ENCODE assay signal across 22 cellular contexts in genomic region chr11:134819026-134819425, GRCh38.
DNase-seq lines count a peak whose midpoint lies in the region; ATAC-seq, FAIRE-seq and TF ChIP-seq lines count a peak whose summit lies in the region.
"Had no signal": no experiment of that assay in that cellular context is flagged by ENCODE, and none has a peak within 500 bp of the region (broad histone marks: within the 10 kb centered on the region; RNA-seq: fewer than 3 reads in every experiment).

No MANE protein-coding gene starts in this region.

- no peak overlapping the region for H3K56ac ChIP-seq in H1 (replicated peaks; ENCODE audit: insufficient read length, low read depth, low read length)

- 0 out of 2 replicates have a peak overlapping the region, but pooled peaks have one; percentile 54 for H2BK15ac ChIP-seq in H1 (ENCODE audit: low read length)

- H4K20me1 ChIP-seq in H1 (replicated peaks in 1 of 2; ENCODE audit: control insufficient read depth in 1 of 2, insufficient read depth in 2 of 2, low read length in 2 of 2) = no peaks in the 10 kb centered on the region

- no peak for TF ChIP-seq EP300 in H1 (IDR thresholded peaks at IDR 0.05; ENCODE audit: borderline replicate concordance in 1 of 2, low read depth in 2 of 2, low read length in 2 of 2)

- H2BK12ac ChIP-seq in H1 (ENCODE audit: low read depth, low read length) = 0 out of 2 replicates have a peak overlapping the region, but pooled peaks have one; percentile 2

- no peaks in the 10 kb centered on the region for H3K9me3 ChIP-seq in HUES64 (ENCODE audit: insufficient read depth, low read depth, low read length)
- no peaks in the 10 kb centered on the region for H3K9me3 ChIP-seq in H1 (ENCODE audit: insufficient read depth in 2 of 2, low read depth in 1 of 2, low read length in 1 of 2)

- peak overlapping the region; percentile 91 for H2AFZ ChIP-seq in H1 (ENCODE audit: low read length)

- H3K27ac ChIP-seq in HUES64 (ENCODE audit: low read depth, low read length) = no peak overlapping the region
- H3K27ac ChIP-seq in H1 (ENCODE audit: low read depth, low read length) = no peak overlapping the region

- H2AK5ac ChIP-seq in H1 (ENCODE audit: low read depth, low read length) = no peak overlapping the region

- H3K23ac ChIP-seq in H1 (ENCODE audit: insufficient read length) = no peak overlapping the region

- WGBS in HUES64 = 54% methylated on average over 7 of the region's 7 CpGs
- WGBS in H1 (ENCODE audit: extremely low coverage in 1 of 2, insufficient coverage in 1 of 2, insufficient read length in 1 of 2, insufficient replicate concordance in 2 of 2, low coverage in 1 of 2, low lambda C conversion rate in 2 of 2, missing lambda C conversion rate in 1 of 2), 2 experiments = 53% methylated on average over 7 of the region's 7 CpGs; no CpG with 5 or more reads in 1 of the 2 experiments

- no peak overlapping the region for H4K91ac ChIP-seq in H1 (replicated peaks; ENCODE audit: insufficient read length, low read length)

- H3K79me2 ChIP-seq in H1 (ENCODE audit: control insufficient read depth in 1 of 2, insufficient read depth in 2 of 2, low read length in 2 of 2) = no peaks in the 10 kb centered on the region

- TF ChIP-seq RAD21 in H1 (IDR thresholded peaks at IDR 0.05 in 1 of 2, conservative IDR thresholded peaks at IDR 0.05 in 1 of 2; ENCODE audit: low read depth in 2 of 2, low read length in 2 of 2) = peak; percentile 60 to 73

- no peaks in the 10 kb centered on the region for H3K36me3 ChIP-seq in HUES64 (ENCODE audit: insufficient read depth, low read length)
- H3K36me3 ChIP-seq in H1 (ENCODE audit: control insufficient read depth in 2 of 4, insufficient read depth in 4 of 4, low read length in 3 of 4) = no peaks in the 10 kb centered on the region

- FAIRE-seq in H1 (lab: Jason Lieb, UNC) = peak; percentile 19
- FAIRE-seq: GM19239, RCC 7860 had no signal

- peaks cover 24% of the 10 kb centered on the region for H3K27me3 Mint-ChIP-seq in osteocyte (ENCODE audit: unreplicated experiment)

- H2BK5ac ChIP-seq in H1 (ENCODE audit: low read depth, low read length) = no peak overlapping the region

- no peak for TF ChIP-seq POLR2A in H1 (IDR thresholded peaks at IDR 0.05; ENCODE audit: control extremely low read depth in 1 of 2, low read depth in 2 of 2, low read length in 2 of 2)

- H2BK20ac ChIP-seq in H1 (ENCODE audit: low read length) = no peak overlapping the region

- no peak overlapping the region for H4K8ac ChIP-seq in H1 (ENCODE audit: extremely low read depth, insufficient read depth, low read length)

- H3K27ac Mint-ChIP-seq in osteocyte (ENCODE audit: unreplicated experiment) = no peak overlapping the region
- H3K27ac Mint-ChIP-seq: activated CD4-positive, alpha-beta T cell treated with anti-CD3 and anti-CD28 coated beads, Interleukin-2, amount 10 ng/mL, durations not matched to agents 24 days and 14 days; CD4-positive, CD25-positive, alpha-beta regulatory T cell had no signal

- TF ChIP-seq CTCF in H1 (IDR thresholded peaks at IDR 0.05; ENCODE audit: control extremely low read depth in 1 of 3, insufficient read depth in 1 of 3, low read depth in 1 of 3, low read length in 3 of 3) = peak; percentile 66 to 83 (median 69)
- TF ChIP-seq CTCF in osteocyte (IDR thresholded peaks at IDR 0.05) = peak; percentile 10

- no peak overlapping the region for H2BK120ac ChIP-seq in H1 (replicated peaks; ENCODE audit: low read depth, low read length)

- DNase-seq in ELF-1 (ENCODE audit: low read depth, low spot score) (peak; percentile 62), H1 (ENCODE audit: low read depth in 1 of 2, low spot score in 2 of 2) (no peak), osteocyte (ENCODE audit: extremely low spot score, unreplicated experiment) (no peak), AG20443 (ENCODE audit: low spot score) (no peak)
- DNase-seq in activated naive CD4-positive, alpha-beta T cell (lab: John Stamatoyannopoulos, UW) = no peak
- DNase-seq: activated CD4-positive, alpha-beta T cell treated with anti-CD3 and anti-CD28 coated beads, Interleukin-2, amount 10 ng/mL, durations not matched to agents 24 days and 14 days; activated CD8-positive, alpha-beta memory T cell treated with anti-CD3 and anti-CD28 coated beads, Interleukin-2, amount 50 U/mL, for 4 hours; activated naive CD4-positive, alpha-beta T cell treated with Interleukin-2 at 50 U/mL for 16 hours; aorta; CD4-positive, CD25-positive, alpha-beta regulatory T cell; cerebellar nuclear complex; DMS79 treated with DMSO at 0.1 percent for 48 hours; kidney glomerular epithelial cell; NCI-H2081; NCI-H526 treated with DMSO at 0.1 percent for 48 hours; occipital lobe; stimulated activated CD4-positive, alpha-beta T cell treated with anti-CD3 and anti-CD28 coated beads, Interleukin-1b, Interleukin-23, amount 100 ng/mL, for 48 hours had no signal

- ATAC-seq in HG03135 (IDR thresholded peaks at IDR 0.05; ENCODE audit: unreplicated experiment) = no peak
- ATAC-seq: sciatic nerve had no signal

- H3K4me1 Mint-ChIP-seq in osteocyte (ENCODE audit: unreplicated experiment) = peaks cover 5% of the 10 kb centered on the region
- H3K4me1 Mint-ChIP-seq: activated CD4-positive, alpha-beta T cell treated with anti-CD3 and anti-CD28 coated beads, Interleukin-2, amount 10 ng/mL, durations not matched to agents 24 days and 14 days; CD4-positive, CD25-positive, alpha-beta regulatory T cell had no signal

- CTCF ChIA-PET in H1 (lab: Charles Lee; ENCODE audit: partially characterized antibody) = interaction anchor here (0.7 to 2.5 kb wide), 29 partner anchors 11 to 335 kb away, joined by 3 to 18 read pairs (median 4); no protein-coding TSS in a partner anchor

- H3K4me3 ChIP-seq in HUES64 (ENCODE audit: low read length) (no peak overlapping the region), H1 (ENCODE audit: extremely low read depth in 1 of 4, insufficient read depth in 2 of 4, low read depth in 3 of 4, low read length in 4 of 4) (no peak overlapping the region)

- H3K36me3 Mint-ChIP-seq in osteocyte (ENCODE audit: unreplicated experiment) = no peaks in the 10 kb centered on the region
- H3K36me3 Mint-ChIP-seq: CD4-positive, CD25-positive, alpha-beta regulatory T cell had no signal

- POLR2A ChIA-PET in H1 (lab: Charles Lee; ENCODE audit: partially characterized antibody) = interaction anchor here (0.9 kb wide), 1 partner anchor 8 kb away, joined by 3 read pairs; no protein-coding TSS in a partner anchor

- H3K4me2 ChIP-seq in H1 (ENCODE audit: insufficient read depth in 1 of 2, low read depth in 2 of 2, low read length in 2 of 2) = no peak overlapping the region

- H3K4me3 Mint-ChIP-seq in osteocyte (ENCODE audit: unreplicated experiment) = no peak overlapping the region
- H3K4me3 Mint-ChIP-seq: activated CD4-positive, alpha-beta T cell treated with anti-CD3 and anti-CD28 coated beads, Interleukin-2, amount 10 ng/mL, durations not matched to agents 24 days and 14 days; CD4-positive, CD25-positive, alpha-beta regulatory T cell had no signal

- H3K27me3 ChIP-seq in HUES64 (ENCODE audit: insufficient read depth, low read length) (no peaks in the 10 kb centered on the region), H1 (replicated peaks in 1 of 4; ENCODE audit: control insufficient read depth in 3 of 4, extremely low read depth in 1 of 4, insufficient read depth in 3 of 4, low read length in 3 of 4) (0 out of 7 replicates have a peak, but pooled peaks cover 0 to 3% (median 0%) of the 10 kb centered on the region in 4 experiments)

- H3K9ac ChIP-seq in HUES64 (ENCODE audit: low read depth, low read length) (peak overlapping the region; percentile 11; the same call in 1 of the 2 replicates), H1 (replicated peaks in 1 of 4; ENCODE audit: extremely low read depth in 1 of 4, low read depth in 3 of 4, low read length in 3 of 4) (no peak overlapping the region)

- H3K79me1 ChIP-seq in H1 (ENCODE audit: low read depth, low read length) = no peaks in the 10 kb centered on the region

- H3K4ac ChIP-seq in H1 (replicated peaks; ENCODE audit: insufficient read length, low read depth, low read length) = no peak overlapping the region

- H3K23me2 ChIP-seq in H1 (ENCODE audit: low read depth, low read length) = no peaks in the 10 kb centered on the region

- H3K4me1 ChIP-seq in HUES64 (ENCODE audit: insufficient read depth, low read length) (peaks cover 14% of the 10 kb centered on the region; the same call in 1 of the 2 replicates), H1 (replicated peaks in 1 of 4; ENCODE audit: control insufficient read depth in 3 of 4, insufficient read depth in 4 of 4, low read length in 3 of 4) (peaks cover 0 to 3% (median under 1%) of the 10 kb centered on the region in 4 experiments; a peak in 1 of 7 replicates)

- peak overlapping the region; percentile 53; the same call in 1 of the 2 replicates for H3K18ac ChIP-seq in H1 (ENCODE audit: extremely low read depth, low read length)

- no peaks in the 10 kb centered on the region for H3K9me3 Mint-ChIP-seq in osteocyte (ENCODE audit: unreplicated experiment)
- H3K9me3 Mint-ChIP-seq: activated CD4-positive, alpha-beta T cell treated with anti-CD3 and anti-CD28 coated beads, Interleukin-2, amount 10 ng/mL, durations not matched to agents 24 days and 14 days had no signal

- no peak overlapping the region for H3K14ac ChIP-seq in H1 (ENCODE audit: insufficient read length)

- no peak overlapping the region for H4K5ac ChIP-seq in H1 (ENCODE audit: insufficient read length, low read depth, low read length)

TF ChIP-seq in H1, 55 proteins besides CTCF, POLR2A, EP300 and RAD21:
- TF ChIP-seq SRF (IDR thresholded peaks at IDR 0.05; ENCODE audit: low read depth, low read length) (no peak), SP2 (IDR thresholded peaks at IDR 0.05; ENCODE audit: low read length) (no peak), NRF1 (IDR thresholded peaks at IDR 0.05; ENCODE audit: low read depth, low read length) (no peak), E2F6 (IDR thresholded peaks at IDR 0.05) (no peak), JUND (IDR thresholded peaks at IDR 0.05; ENCODE audit: low read length) (no peak), KDM5A (IDR thresholded peaks at IDR 0.05; ENCODE audit: low read length) (no peak), HDAC2 (IDR thresholded peaks at IDR 0.05; ENCODE audit: borderline replicate concordance in 1 of 2, low read depth in 2 of 2, low read length in 2 of 2) (no peak), BRCA1 (IDR thresholded peaks at IDR 0.05; ENCODE audit: low read depth, low read length) (no peak), SAP30 (IDR thresholded peaks at IDR 0.05; ENCODE audit: insufficient read depth, insufficient replicate concordance, low read length) (no peak), CREB1 (IDR thresholded peaks at IDR 0.05) (no peak), SIX5 (IDR thresholded peaks at IDR 0.05; ENCODE audit: low read depth, low read length) (no peak), EGR1 (IDR thresholded peaks at IDR 0.05; ENCODE audit: borderline replicate concordance, low read depth, low read length) (no peak), TCF12 (IDR thresholded peaks at IDR 0.05; ENCODE audit: low read depth, low read length) (no peak)
